5 cellular contexts compared by ENCODE assay signal in the genomic region with DNA sequence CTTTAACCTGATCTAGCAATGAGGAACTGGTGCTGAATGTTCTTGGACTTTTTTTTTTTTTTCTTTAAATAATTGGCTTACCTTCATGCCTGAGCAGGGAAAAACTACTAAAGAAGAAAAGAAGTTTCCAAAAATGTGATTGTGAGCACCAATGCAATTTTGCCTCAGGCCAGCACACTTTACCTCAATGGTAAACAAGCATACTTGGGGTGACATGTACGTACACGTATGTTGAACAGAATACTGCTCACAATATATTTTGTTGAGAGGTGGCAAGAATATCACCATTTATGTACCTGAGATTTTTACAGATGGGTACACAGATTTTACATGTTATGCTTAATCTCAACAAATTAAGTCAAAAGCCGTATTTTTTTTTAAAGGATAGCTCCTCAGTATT.
"Had no signal": no experiment of that assay in that cellular context is flagged by ENCODE, and none has a peak within 500 bp of the region (broad histone marks: within the 10 kb centered on the region; RNA-seq: fewer than 3 reads in every experiment).

No MANE protein-coding gene starts in this region.

- H3K27ac Mint-ChIP-seq: GM23338, H9 had no signal

- H2AFZ ChIP-seq: GM23338 had no signal

- DNase-seq: H9, HCEC 1CT, IMR-90 had no signal

- H3K9me3 Mint-ChIP-seq: GM23338, H9 had no signal

- H3K4me3 ChIP-seq: GM23338, K562 had no signal

- H3K4me3 Mint-ChIP-seq: GM23338, H9 had no signal

- H3K4me2 ChIP-seq: GM23338 had no signal

- ATAC-seq: GM23338, K562 had no signal
